In the genomic region with DNA sequence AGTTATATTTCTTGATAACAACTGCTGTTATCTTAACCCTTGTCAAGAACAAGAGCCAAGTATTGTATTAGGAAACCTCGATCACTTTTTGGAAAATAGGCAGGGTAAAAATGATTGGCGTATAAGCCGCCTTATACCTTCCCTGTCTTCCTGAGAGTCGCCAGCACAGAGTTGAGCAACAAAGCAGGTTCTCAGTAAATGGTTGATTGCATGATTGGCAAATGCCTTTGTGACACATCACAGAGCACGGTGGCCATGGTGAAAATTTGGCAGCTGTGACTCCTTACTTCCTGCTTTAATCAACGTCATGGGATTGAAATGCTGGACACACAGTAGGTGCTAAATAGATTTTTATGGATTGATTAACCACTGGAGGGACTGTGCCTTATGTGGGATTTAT, we compare ENCODE assay signal across 8 cellular contexts. TPM values are rescaled to one million over a fixed set of nuclear protein-coding genes. Genes with fewer than 3 reads are reported as not detected.
DNase-seq lines count a peak whose midpoint lies in the region; ATAC-seq and TF ChIP-seq lines count a peak whose summit lies in the region.

No MANE protein-coding gene starts in this region.

- H3K9me3 Mint-ChIP-seq in activated T-cell treated with anti-CD3 and anti-CD28 coated beads, Interleukin-2, amount 50 U/mL, for 24 hours, result no peaks in the 10 kb centered on the region
- no peaks in the 10 kb centered on the region for H3K9me3 Mint-ChIP-seq in activated naive CD4-positive, alpha-beta T cell treated with anti-CD3 and anti-CD28 coated beads, Interleukin-2, amount 50 U/mL, for 72 hours

- TF ChIP-seq POLR2A in erythroblast (IDR thresholded peaks at IDR 0.05; ENCODE audit: low read length), result no peak

- peaks cover 20% of the 10 kb centered on the region for H3K4me1 Mint-ChIP-seq in activated T-cell treated with anti-CD3 and anti-CD28 coated beads, Interleukin-2, amount 50 U/mL, for 24 hours (ENCODE audit: low read depth)

- no peaks in the 10 kb centered on the region for H3K36me3 Mint-ChIP-seq in activated T-cell treated with anti-CD3 and anti-CD28 coated beads, Interleukin-2, amount 50 U/mL, for 24 hours (ENCODE audit: low read depth)
- H3K36me3 Mint-ChIP-seq in activated naive CD4-positive, alpha-beta T cell treated with anti-CD3 and anti-CD28 coated beads, Interleukin-2, amount 50 U/mL, for 72 hours, result peaks cover 0 to 6% of the 10 kb centered on the region in 2 donors

- peak; percentile 46 to 50 for ATAC-seq in activated naive CD4-positive, alpha-beta T cell treated with anti-CD3 and anti-CD28 coated beads, Interleukin-2, amount 50 U/mL, for 72 hours

- DNase-seq in activated T-cell treated with anti-CD3 and anti-CD28 coated beads, Interleukin-2, amount 50 U/mL, for 24 hours, result no peak
- DNase-seq in activated T-cell treated with anti-CD3 and anti-CD28 coated beads for 4 hours (no peak), NCI-H1694 treated with DMSO at 0.1 percent for 48 hours (lab: John Stamatoyannopoulos, UW) (peak; percentile 70), lung microvascular endothelial cell (ENCODE audit: low read depth in 2 of 2) (peak; percentile 89 to 99), SKM-1 treated with dmso at 0.1 percent for 144 hours (lab: John Stamatoyannopoulos, UW; ENCODE audit: unreplicated experiment) (no peak), D341Med (ENCODE audit: low spot score) (no peak), erythroblast (lab: John Stamatoyannopoulos, UW) (no peak)
- peak in 1 of 2 donors; percentile 32 for DNase-seq in activated naive CD4-positive, alpha-beta T cell treated with anti-CD3 and anti-CD28 coated beads, Interleukin-2, amount 50 U/mL, for 72 hours (ENCODE audit: low spot score in 2 of 2)

- H3K27me3 Mint-ChIP-seq in activated T-cell treated with anti-CD3 and anti-CD28 coated beads, Interleukin-2, amount 50 U/mL, for 24 hours, result peaks cover 43% of the 10 kb centered on the region

- peak overlapping the region; percentile 89 for H3K27ac Mint-ChIP-seq in activated T-cell treated with anti-CD3 and anti-CD28 coated beads, Interleukin-2, amount 50 U/mL, for 24 hours
- peak overlapping the region; percentile 86 to 87 for H3K27ac Mint-ChIP-seq in activated naive CD4-positive, alpha-beta T cell treated with anti-CD3 and anti-CD28 coated beads, Interleukin-2, amount 50 U/mL, for 72 hours

- H3K4me3 Mint-ChIP-seq in activated T-cell treated with anti-CD3 and anti-CD28 coated beads, Interleukin-2, amount 50 U/mL, for 24 hours, result peak overlapping the region; percentile 49

RNA-seq across cellular contexts. Expression of gene KLHL29, which starts 3.9 kb away (rescaled TPM):
- total RNA-seq in activated naive CD4-positive, alpha-beta T cell treated with anti-CD3 and anti-CD28 coated beads, Interleukin-2, amount 50 U/mL, for 72 hours, result 1 to 10 TPM; 1.2 to 4.7 TPM
- 1.5 and 3.4 TPM in 2 replicates for total RNA-seq in lung microvascular endothelial cell

Comparison
In these comparisons a context has a peak if more than half of its experiments do, and no peak if none do; other contexts are left out.
1. DNase-seq: peak in NCI-H1694 treated with DMSO at 0.1 percent for 48 hours (single experiment) and lung microvascular endothelial cell (2 of 2); none in activated T-cell treated with anti-CD3 and anti-CD28 coated beads, Interleukin-2, amount 50 U/mL, for 24 hours (single experiment), activated T-cell treated with anti-CD3 and anti-CD28 coated beads for 4 hours (single experiment), SKM-1 treated with dmso at 0.1 percent for 144 hours (single experiment), D341Med (single experiment) and erythroblast (0 of 2).